In genomic region chr9:133351526-133351907, GRCh38 we compare ENCODE assay signal across 14 cellular contexts. TPM values are rescaled to one million over a fixed set of nuclear protein-coding genes. Genes with fewer than 3 reads are reported as not detected.
DNase-seq lines count a peak whose midpoint lies in the region; ATAC-seq and TF ChIP-seq lines count a peak whose summit lies in the region.
"Had no signal": no experiment of that assay in that cellular context is flagged by ENCODE, and none has a peak within 500 bp of the region (broad histone marks: within the 10 kb centered on the region; RNA-seq: fewer than 3 reads in every experiment).

No MANE protein-coding gene starts in this region.

- no peak overlapping the region for H3K4me3 ChIP-seq in cardiac muscle cell
- H3K4me3 ChIP-seq in SK-N-MC = no peak overlapping the region
- H3K4me3 ChIP-seq: Peyer's patch had no signal

- intact Hi-C loops in Right ventricle myocardium inferior (cut with DNase I) = loop anchor here (10.0 kb wide), 1 partner anchor 317 kb away; the partner anchor contains the start of gene GTF3C5

- DNase-seq in cardiac muscle cell (ENCODE audit: low read depth in 1 of 2, low spot score in 1 of 2) (no peak), Right ventricle myocardium inferior (ENCODE audit: missing footprints) (no peak), SK-N-MC (ENCODE audit: low read depth, low spot score) (no peak), fibroblast of peridontal ligament (ENCODE audit: extremely low read depth) (peak; percentile 72), stromal cell of bone marrow (ENCODE audit: low read depth) (peak; percentile 80), substantia nigra (lab: John Stamatoyannopoulos, UW) (no peak), NCI-H1694 treated with DMSO at 0.1 percent for 48 hours (lab: John Stamatoyannopoulos, UW) (no peak)
- DNase-seq: foreskin keratinocyte, NCI-H1105, NCI-H748 treated with DMSO at 0.1 percent for 48 hours had no signal

- H3K9ac ChIP-seq in SK-N-MC (ENCODE audit: insufficient read length) = no peak overlapping the region

- H3K27me3 ChIP-seq in cardiac muscle cell = no peaks in the 10 kb centered on the region
- H3K27me3 ChIP-seq: foreskin keratinocyte, Peyer's patch had no signal

- H3K27ac ChIP-seq in cardiac muscle cell = peak overlapping the region; percentile 42
- H3K27ac ChIP-seq in SK-N-MC = peak overlapping the region; percentile 97; the same call in 1 of the 2 replicates
- no peak overlapping the region for H3K27ac ChIP-seq in substantia nigra (ENCODE audit: low read depth, low read length, poor library complexity, severe bottlenecking)
- H3K27ac ChIP-seq: foreskin keratinocyte, Peyer's patch had no signal

- H3K4me1 ChIP-seq in cardiac muscle cell (ENCODE audit: low read depth) = peaks cover 8% of the 10 kb centered on the region
- H3K4me1 ChIP-seq: foreskin keratinocyte had no signal

- H3K36me3 ChIP-seq in cardiac muscle cell (peaks cover 44% of the 10 kb centered on the region), SK-N-MC (ENCODE audit: insufficient read depth, low read length) (peaks cover 45% of the 10 kb centered on the region)

- TF ChIP-seq CTCF in cardiac muscle cell (IDR thresholded peaks at IDR 0.05; ENCODE audit: low read depth, low read length) = no peak

- H3K9me3 ChIP-seq in cardiac muscle cell (ENCODE audit: low read depth) = no peaks in the 10 kb centered on the region
- no peaks in the 10 kb centered on the region for H3K9me3 ChIP-seq in SK-N-MC (ENCODE audit: low read depth, low read length)
- H3K9me3 ChIP-seq: Peyer's patch had no signal

- ATAC-seq in Right ventricle myocardium inferior (no peak), HG03025 (IDR thresholded peaks at IDR 0.05; ENCODE audit: low FRiP score, unreplicated experiment) (no peak)
- ATAC-seq: left cardiac atrium, right cardiac atrium had no signal

RNA-seq across cellular contexts. Expression of gene RPL7A, which starts 3.5 kb away (rescaled TPM):
- total RNA-seq in cardiac muscle cell (2,223 and 2,233 TPM in 2 replicates), Right ventricle myocardium inferior (977 TPM)
- polyA plus RNA-seq in cardiac muscle cell = 404 and 480 TPM in 2 replicates

RNA-seq across cellular contexts. Expression of gene MED22, which starts 3.6 kb away (rescaled TPM):
- total RNA-seq in cardiac muscle cell (101 and 125 TPM in 2 replicates), Right ventricle myocardium inferior (20.8 TPM)
- 60.6 and 74.9 TPM in 2 replicates for polyA plus RNA-seq in cardiac muscle cell

RNA-seq across cellular contexts. Expression of gene SURF1, which starts 4.8 kb away (rescaled TPM):
- 32.9 and 38.6 TPM in 2 replicates for total RNA-seq in cardiac muscle cell
- polyA plus RNA-seq in cardiac muscle cell = 88.2 and 88.3 TPM in 2 replicates
- total RNA-seq in Right ventricle myocardium inferior = 62.6 TPM

RNA-seq across cellular contexts. Expression of gene SURF2, which starts 4.8 kb away (rescaled TPM):
- total RNA-seq in cardiac muscle cell = 38.2 and 49.9 TPM in 2 replicates
- polyA plus RNA-seq in cardiac muscle cell = 35.1 and 38.3 TPM in 2 replicates
- 13.2 TPM for total RNA-seq in Right ventricle myocardium inferior

RNA-seq across cellular contexts. Expression of gene SURF6, which starts 15.5 kb away (rescaled TPM):
- total RNA-seq in cardiac muscle cell = 31.8 and 33.6 TPM in 2 replicates
- polyA plus RNA-seq in cardiac muscle cell = 25.7 and 26.9 TPM in 2 replicates
- 13.4 TPM for total RNA-seq in Right ventricle myocardium inferior

Comparison
In these comparisons a context has a peak if more than half of its experiments do, and no peak if none do; other contexts are left out.
1. DNase-seq: peak in fibroblast of peridontal ligament (single experiment) and stromal cell of bone marrow (single experiment); none in cardiac muscle cell (0 of 2), Right ventricle myocardium inferior (single experiment), SK-N-MC (single experiment), substantia nigra (0 of 49) and NCI-H1694 treated with DMSO at 0.1 percent for 48 hours (single experiment).